Comparison of ENCODE assay signal across 14 cellular contexts in the genomic region with DNA sequence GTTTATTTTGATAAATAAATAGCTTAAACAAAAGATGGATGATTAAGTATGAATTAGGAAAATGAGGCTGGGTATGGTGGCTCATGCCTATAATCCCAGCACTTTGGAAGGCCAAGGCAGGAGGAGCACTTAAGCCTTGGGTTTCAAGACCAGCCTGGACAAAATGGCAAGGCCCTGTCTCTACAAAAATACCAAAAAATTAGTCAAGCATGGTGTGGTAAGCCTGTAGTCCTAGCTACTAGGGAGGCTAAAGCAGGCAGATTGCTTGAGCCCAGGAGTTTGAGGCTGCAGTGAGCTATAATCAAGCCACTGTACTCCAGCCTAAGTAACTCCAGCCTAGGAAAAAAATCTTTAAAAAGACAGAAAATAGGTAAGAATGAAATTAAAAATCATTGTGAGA.
A peak's percentile ranks its signal among the peaks of the same experiment; 100 is the strongest.
DNase-seq lines count a peak whose midpoint lies in the region; ATAC-seq and TF ChIP-seq lines count a peak whose summit lies in the region.
"Had no signal": no experiment of that assay in that cellular context is flagged by ENCODE, and none has a peak within 500 bp of the region (broad histone marks: within the 10 kb centered on the region; RNA-seq: fewer than 3 reads in every experiment).

No MANE protein-coding gene starts in this region.

- H3K4me3 Mint-ChIP-seq in progenitor cell of endocrine pancreas (ENCODE audit: low read depth), result no peak overlapping the region
- H3K4me3 Mint-ChIP-seq in natural killer cell treated with Interleukin-12 subunit alpha and Interleukin-12 subunit beta and Interleukin-15 and Interleukin-18, amount 100 ng/mL, for 72 hours, result no peak overlapping the region
- H3K4me3 Mint-ChIP-seq: B cell; CD4-positive, alpha-beta T cell; H9 had no signal

- H3K36me3 Mint-ChIP-seq in progenitor cell of endocrine pancreas (ENCODE audit: insufficient read depth), result peaks cover 26% of the 10 kb centered on the region
- H3K36me3 Mint-ChIP-seq in natural killer cell treated with Interleukin-12 subunit alpha and Interleukin-12 subunit beta and Interleukin-15 and Interleukin-18, amount 100 ng/mL, for 72 hours, result peaks cover 4% of the 10 kb centered on the region

- peak overlapping the region; percentile 43 for H3K27ac Mint-ChIP-seq in progenitor cell of endocrine pancreas
- H3K27ac Mint-ChIP-seq in natural killer cell treated with Interleukin-12 subunit alpha and Interleukin-12 subunit beta and Interleukin-15 and Interleukin-18, amount 100 ng/mL, for 72 hours, result no peak overlapping the region
- H3K27ac Mint-ChIP-seq: B cell; CD4-positive, alpha-beta T cell; H9 had no signal

- TF ChIP-seq RAD21 in Ishikawa (IDR thresholded peaks at IDR 0.05; ENCODE audit: low read depth), result no peak

- DNase-seq in ACHN (peak; percentile 59), kidney tubule cell (ENCODE audit: low spot score) (peak; percentile 42), progenitor cell of endocrine pancreas (ENCODE audit: low spot score, unreplicated experiment) (no peak), mesenteric fat pad (ENCODE audit: low spot score) (no peak)
- no peak for DNase-seq in natural killer cell treated with Interleukin-12 subunit alpha and Interleukin-12 subunit beta and Interleukin-15 and Interleukin-18, amount 100 ng/mL, for 72 hours (ENCODE audit: low spot score)
- DNase-seq: 8988T; Caco-2; CD4-positive, alpha-beta T cell; DMS79 treated with DMSO at 0.1 percent for 48 hours; GF-D8; H9 had no signal

- H3K9me3 Mint-ChIP-seq in progenitor cell of endocrine pancreas (ENCODE audit: low read depth), result no peaks in the 10 kb centered on the region
- H3K9me3 Mint-ChIP-seq in natural killer cell treated with Interleukin-12 subunit alpha and Interleukin-12 subunit beta and Interleukin-15 and Interleukin-18, amount 100 ng/mL, for 72 hours, result no peaks in the 10 kb centered on the region
- H3K9me3 Mint-ChIP-seq: CD4-positive, alpha-beta T cell; H9 had no signal

- H3K4me1 Mint-ChIP-seq in progenitor cell of endocrine pancreas (ENCODE audit: low read depth), result peaks cover 22% of the 10 kb centered on the region
- H3K4me1 Mint-ChIP-seq in natural killer cell treated with Interleukin-12 subunit alpha and Interleukin-12 subunit beta and Interleukin-15 and Interleukin-18, amount 100 ng/mL, for 72 hours (ENCODE audit: low read depth in 2 of 2), result peaks cover 4 to 8% of the 10 kb centered on the region in 2 donors
- H3K4me1 Mint-ChIP-seq: B cell had no signal

- no peak for TF ChIP-seq EP300 in Ishikawa (IDR thresholded peaks at IDR 0.05; ENCODE audit: borderline replicate concordance)

- H3K27me3 Mint-ChIP-seq in progenitor cell of endocrine pancreas, result no peaks in the 10 kb centered on the region
- peaks cover 30 to 68% of the 10 kb centered on the region in 2 donors for H3K27me3 Mint-ChIP-seq in natural killer cell treated with Interleukin-12 subunit alpha and Interleukin-12 subunit beta and Interleukin-15 and Interleukin-18, amount 100 ng/mL, for 72 hours
- H3K27me3 Mint-ChIP-seq: B cell; CD4-positive, alpha-beta T cell had no signal

- no peak for ATAC-seq in HG02885 (IDR thresholded peaks at IDR 0.05; ENCODE audit: poor library complexity, unreplicated experiment)
- no peak for ATAC-seq in natural killer cell treated with Interleukin-12 subunit alpha and Interleukin-12 subunit beta and Interleukin-15 and Interleukin-18, amount 100 ng/mL, for 72 hours

- TF ChIP-seq CTCF in progenitor cell of endocrine pancreas (IDR thresholded peaks at IDR 0.05; ENCODE audit: unreplicated experiment), result no peak

- in situ Hi-C loops in ACHN (cut with HindIII; ENCODE audit: low pct_ligation_motif_present, low pct_unique_long_range_greater_than_20kb, low sequenced_read_pairs), result no loop called here

TF ChIP-seq in Ishikawa, 13 proteins besides CTCF, POLR2A, EP300 and RAD21:
- TF ChIP-seq TEAD4 (IDR thresholded peaks at IDR 0.05) (peak; percentile 13; the same call in 1 of the 2 replicates), USF1 (IDR thresholded peaks at IDR 0.05) (no peak), CREB1 (IDR thresholded peaks at IDR 0.05; ENCODE audit: low read depth) (no peak), REST (IDR thresholded peaks at IDR 0.05; ENCODE audit: low read depth) (no peak)

Comparison
In these comparisons a context has a peak if more than half of its experiments do, and no peak if none do; other contexts are left out.
1. DNase-seq: peak in ACHN (single experiment) and kidney tubule cell (single experiment); none in progenitor cell of endocrine pancreas (single experiment), natural killer cell treated with Interleukin-12 subunit alpha and Interleukin-12 subunit beta and Interleukin-15 and Interleukin-18, amount 100 ng/mL, for 72 hours (single experiment) and mesenteric fat pad (single experiment).